Comparison of ENCODE assay signal across 8 cellular contexts in the genomic region with DNA sequence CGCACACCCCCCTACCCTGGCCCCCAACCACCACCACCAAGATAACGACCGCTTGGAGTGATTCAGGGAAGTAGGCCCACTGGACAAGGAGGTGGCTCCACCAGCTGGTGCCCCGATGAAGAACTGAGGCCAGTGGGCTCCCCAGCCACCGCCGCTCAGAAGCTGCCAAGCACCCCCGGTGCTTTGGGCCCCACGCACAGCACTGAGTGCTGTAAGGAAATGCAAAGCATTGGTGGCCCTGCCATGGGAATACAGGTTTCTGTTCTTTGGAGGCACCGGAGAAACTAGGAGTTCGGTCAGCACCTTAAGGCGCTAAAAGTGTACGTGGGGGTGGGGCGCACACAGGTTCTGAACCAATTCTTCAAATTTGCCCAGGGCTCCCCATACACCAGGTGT. TPM values are rescaled to one million over a fixed set of nuclear protein-coding genes. Genes with fewer than 3 reads are reported as not detected.
DNase-seq lines count a peak whose midpoint lies in the region; ATAC-seq, FAIRE-seq and TF ChIP-seq lines count a peak whose summit lies in the region.
"Had no signal": no experiment of that assay in that cellular context is flagged by ENCODE, and none has a peak within 500 bp of the region (broad histone marks: within the 10 kb centered on the region; RNA-seq: fewer than 3 reads in every experiment).

No MANE protein-coding gene starts in this region.

- H3K9me3 ChIP-seq in astrocyte (ENCODE audit: insufficient read depth, low read depth, low read length) (no peaks in the 10 kb centered on the region), iPS-20b (ENCODE audit: insufficient read depth, low read depth, low read length) (no peaks in the 10 kb centered on the region)

- H3K4me1 Mint-ChIP-seq in IgD-negative memory B cell (peaks cover 0 to 6% (median 0%) of the 10 kb centered on the region in 3 donors), astrocyte (ENCODE audit: low read depth, unreplicated experiment) (peaks cover 23% of the 10 kb centered on the region)
- peaks cover 8% of the 10 kb centered on the region for H3K4me1 Mint-ChIP-seq in stimulated activated memory B cell treated with anti-CD40 and anti-IgM and Interleukin-4, amounts not matched to agents 10 μg/mL and 1 μg/mL and 100 μg/mL, for 72 hours

- peak overlapping the region; percentile 87 for H3K4me3 ChIP-seq in astrocyte (ENCODE audit: insufficient read depth, low read depth, low read length)
- peak overlapping the region; percentile 79 for H3K4me3 ChIP-seq in iPS-20b (ENCODE audit: low read length)

- H3K36me3 ChIP-seq in astrocyte (ENCODE audit: insufficient read depth, low read length), result no peaks in the 10 kb centered on the region
- H3K36me3 ChIP-seq in iPS-20b (ENCODE audit: insufficient read depth, low read depth, low read length), result no peaks in the 10 kb centered on the region

- peaks cover 33% of the 10 kb centered on the region for H3K27me3 Mint-ChIP-seq in IgD-negative memory B cell
- no peaks in the 10 kb centered on the region for H3K27me3 Mint-ChIP-seq in astrocyte (ENCODE audit: low read depth, unreplicated experiment)
- H3K27me3 Mint-ChIP-seq in stimulated activated memory B cell treated with anti-CD40 and anti-IgM and Interleukin-4, amounts not matched to agents 10 μg/mL and 1 μg/mL and 100 μg/mL, for 72 hours, result peaks cover 46% of the 10 kb centered on the region

- no peak for TF ChIP-seq CTCF in astrocyte (IDR thresholded peaks at IDR 0.05; ENCODE audit: insufficient read depth, low read depth, low read length)

- no peak for DNase-seq in astrocyte (ENCODE audit: low read depth)
- DNase-seq in NCI-H82 (lab: John Stamatoyannopoulos, UW), result no peak
- no peak for DNase-seq in NK-92 (lab: John Stamatoyannopoulos, UW; ENCODE audit: unreplicated experiment)

- FAIRE-seq in astrocyte (lab: Jason Lieb, UNC), result no peak

- H3K27ac Mint-ChIP-seq in IgD-negative memory B cell, result no peak overlapping the region
- H3K27ac Mint-ChIP-seq in astrocyte (ENCODE audit: unreplicated experiment), result peak overlapping the region; percentile 90
- H3K27ac Mint-ChIP-seq in stimulated activated memory B cell treated with anti-CD40 and anti-IgM and Interleukin-4, amounts not matched to agents 10 μg/mL and 1 μg/mL and 100 μg/mL, for 72 hours, result no peak overlapping the region

- peak overlapping the region; percentile 76 for H3K27ac ChIP-seq in astrocyte (ENCODE audit: low read depth, low read length)
- no peak overlapping the region for H3K27ac ChIP-seq in iPS-20b (ENCODE audit: low read length)
- H3K27ac ChIP-seq: KMS-11 had no signal

- H3K4me3 Mint-ChIP-seq in IgD-negative memory B cell (peak overlapping the region in 3 of 4 donors; percentile 2 to 70 (median 21)), astrocyte (ENCODE audit: unreplicated experiment) (peak overlapping the region; percentile 80)
- H3K4me3 Mint-ChIP-seq in stimulated activated memory B cell treated with anti-CD40 and anti-IgM and Interleukin-4, amounts not matched to agents 10 μg/mL and 1 μg/mL and 100 μg/mL, for 72 hours, result peak overlapping the region; percentile 60

- no peaks in the 10 kb centered on the region for H3K36me3 Mint-ChIP-seq in IgD-negative memory B cell
- peaks cover 4% of the 10 kb centered on the region for H3K36me3 Mint-ChIP-seq in astrocyte (ENCODE audit: low read depth, unreplicated experiment)
- H3K36me3 Mint-ChIP-seq in stimulated activated memory B cell treated with anti-CD40 and anti-IgM and Interleukin-4, amounts not matched to agents 10 μg/mL and 1 μg/mL and 100 μg/mL, for 72 hours, result no peaks in the 10 kb centered on the region

- peak overlapping the region; percentile 86 for H3K4me2 ChIP-seq in astrocyte (ENCODE audit: low read length)
- H3K4me2 ChIP-seq: KMS-11 had no signal

- peak overlapping the region; percentile 54 for H2AFZ ChIP-seq in astrocyte (ENCODE audit: low read depth, low read length)

- peaks cover 7% of the 10 kb centered on the region for H4K20me1 ChIP-seq in astrocyte (ENCODE audit: insufficient read depth, low read length)

- H3K4me1 ChIP-seq in astrocyte (ENCODE audit: insufficient read depth, low read length) (peaks cover 39% of the 10 kb centered on the region), iPS-20b (ENCODE audit: insufficient read depth, low read length) (peaks cover 14% of the 10 kb centered on the region; the same call in 1 of the 2 replicates)

- H3K9me3 Mint-ChIP-seq in IgD-negative memory B cell, result no peaks in the 10 kb centered on the region
- no peaks in the 10 kb centered on the region for H3K9me3 Mint-ChIP-seq in astrocyte (ENCODE audit: unreplicated experiment)
- no peaks in the 10 kb centered on the region for H3K9me3 Mint-ChIP-seq in stimulated activated memory B cell treated with anti-CD40 and anti-IgM and Interleukin-4, amounts not matched to agents 10 μg/mL and 1 μg/mL and 100 μg/mL, for 72 hours

- ATAC-seq in stimulated activated memory B cell treated with anti-CD40 and anti-IgM and Interleukin-4, amounts not matched to agents 10 μg/mL and 1 μg/mL and 100 μg/mL, for 72 hours, result peak; percentile 17
- ATAC-seq in HG03442 (IDR thresholded peaks at IDR 0.05; ENCODE audit: unreplicated experiment), result no peak

- H3K79me2 ChIP-seq in astrocyte (ENCODE audit: insufficient read depth, low read length), result peaks cover 43% of the 10 kb centered on the region

- H3K9ac ChIP-seq in astrocyte (ENCODE audit: low read length) (peak overlapping the region; percentile 95), iPS-20b (ENCODE audit: low read depth, low read length) (peak overlapping the region; percentile 63; the same call in 1 of the 2 replicates)
- H3K9ac ChIP-seq: KMS-11 had no signal

- no peaks in the 10 kb centered on the region for H3K27me3 ChIP-seq in astrocyte (ENCODE audit: insufficient read depth, low read length)
- H3K27me3 ChIP-seq in iPS-20b (ENCODE audit: insufficient read depth, low read length), result peaks cover 33% of the 10 kb centered on the region

RNA-seq across cellular contexts. Expression of gene PRSS23, which starts 0.7 kb away (rescaled TPM):
- polyA plus RNA-seq in IgD-negative memory B cell, result 1.2 TPM
- total RNA-seq in astrocyte, result 680 and 717 TPM in 2 replicates

Comparison
In these comparisons a context has a peak if more than half of its experiments do, and no peak if none do; other contexts are left out.
1. H3K4me3 Mint-ChIP-seq: peak in every context shown above with its lines; median percentile 80 in astrocyte; 60 in stimulated activated memory B cell treated with anti-CD40 and anti-IgM and Interleukin-4, amounts not matched to agents 10 μg/mL and 1 μg/mL and 100 μg/mL, for 72 hours; 21 in IgD-negative memory B cell.